19 cellular contexts compared by ENCODE assay signal in the genomic region with DNA sequence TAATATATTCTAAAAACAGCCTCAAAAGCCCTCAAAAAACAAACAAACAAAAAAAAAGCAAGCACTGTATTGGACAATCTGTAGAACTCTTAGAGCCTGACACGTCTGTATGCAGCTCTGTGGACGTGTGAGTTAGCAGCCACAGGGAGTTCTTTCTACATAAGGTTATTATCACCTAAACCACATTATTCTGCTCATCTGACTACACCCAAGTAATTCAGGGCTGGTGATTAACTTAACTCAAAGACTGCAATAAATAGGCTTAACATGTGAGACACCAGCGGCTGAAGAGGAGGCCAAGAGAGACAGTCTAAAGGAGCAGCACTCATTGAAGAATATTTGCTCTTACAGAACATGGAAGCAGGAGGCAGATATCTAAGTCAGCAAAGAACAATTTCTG.
DNase-seq lines count a peak whose midpoint lies in the region; ATAC-seq and TF ChIP-seq lines count a peak whose summit lies in the region.
"Had no signal": no experiment of that assay in that cellular context is flagged by ENCODE, and none has a peak within 500 bp of the region (broad histone marks: within the 10 kb centered on the region; RNA-seq: fewer than 3 reads in every experiment).

No MANE protein-coding gene starts in this region.

- no peaks in the 10 kb centered on the region for H3K9me3 Mint-ChIP-seq in stimulated activated memory B cell treated with anti-CD40 and anti-IgM and Interleukin-4, amounts not matched to agents 10 μg/mL and 1 μg/mL and 100 μg/mL, for 72 hours

- H3K4me3 ChIP-seq in choroid plexus epithelial cell (ENCODE audit: low read depth, low read length) = no peak overlapping the region
- H3K4me3 ChIP-seq in adrenal gland = no peak overlapping the region
- H3K4me3 ChIP-seq: cardiac muscle cell, esophagus squamous epithelium, SJCRH30, thoracic aorta had no signal

- no peaks in the 10 kb centered on the region for H3K27me3 ChIP-seq in adrenal gland
- H3K27me3 ChIP-seq: cardiac muscle cell, esophagus squamous epithelium, SJCRH30 had no signal

- no peaks in the 10 kb centered on the region for H3K4me1 ChIP-seq in adrenal gland (replicated peaks in 1 of 2)
- H3K4me1 ChIP-seq: SJCRH30 had no signal

- H3K27me3 Mint-ChIP-seq in stimulated activated memory B cell treated with anti-CD40 and anti-IgM and Interleukin-4, amounts not matched to agents 10 μg/mL and 1 μg/mL and 100 μg/mL, for 72 hours = no peaks in the 10 kb centered on the region
- H3K27me3 Mint-ChIP-seq: T-helper 17 cell had no signal

- no peak for TF ChIP-seq POLR2A in adrenal gland (IDR thresholded peaks at IDR 0.05)

- no peaks in the 10 kb centered on the region for H3K36me3 ChIP-seq in adrenal gland (replicated peaks in 1 of 2)
- H3K36me3 ChIP-seq: cardiac muscle cell, SJCRH30, thoracic aorta had no signal

- intact Hi-C loops in left colon (cut with DNase I, micrococcal nuclease) (no loop called here), adrenal gland (cut with DNase I) (no loop called here)

- H3K9me3 ChIP-seq in adrenal gland (replicated peaks in 1 of 3) = no peaks in the 10 kb centered on the region
- H3K9me3 ChIP-seq: esophagus squamous epithelium, SJCRH30, thoracic aorta had no signal

- peak; percentile 42 for ATAC-seq in left colon
- ATAC-seq in stimulated activated memory B cell treated with anti-CD40 and anti-IgM and Interleukin-4, amounts not matched to agents 10 μg/mL and 1 μg/mL and 100 μg/mL, for 72 hours = no peak
- ATAC-seq in HG03108 (IDR thresholded peaks at IDR 0.05; ENCODE audit: unreplicated experiment) = no peak
- ATAC-seq: T-helper 17 cell had no signal

- H3K27ac Mint-ChIP-seq in stimulated activated memory B cell treated with anti-CD40 and anti-IgM and Interleukin-4, amounts not matched to agents 10 μg/mL and 1 μg/mL and 100 μg/mL, for 72 hours = peak overlapping the region; percentile 6
- H3K27ac Mint-ChIP-seq: T-helper 17 cell had no signal

- H3K4me3 Mint-ChIP-seq in stimulated activated memory B cell treated with anti-CD40 and anti-IgM and Interleukin-4, amounts not matched to agents 10 μg/mL and 1 μg/mL and 100 μg/mL, for 72 hours = no peak overlapping the region
- H3K4me3 Mint-ChIP-seq: T-helper 17 cell had no signal

- peaks cover 4% of the 10 kb centered on the region for H3K36me3 Mint-ChIP-seq in stimulated activated memory B cell treated with anti-CD40 and anti-IgM and Interleukin-4, amounts not matched to agents 10 μg/mL and 1 μg/mL and 100 μg/mL, for 72 hours

- no peaks in the 10 kb centered on the region for H3K4me1 Mint-ChIP-seq in stimulated activated memory B cell treated with anti-CD40 and anti-IgM and Interleukin-4, amounts not matched to agents 10 μg/mL and 1 μg/mL and 100 μg/mL, for 72 hours
- H3K4me1 Mint-ChIP-seq: T-helper 17 cell had no signal

- WGBS in adrenal gland, 4 donors = 61 to 84% (median 66%) methylated on average over 3 of the region's 3 CpGs

- peak; percentile 72 for DNase-seq in NCI-H146 treated with DMSO at 0.1 percent for 48 hours (lab: John Stamatoyannopoulos, UW; ENCODE audit: unreplicated experiment)
- peak; percentile 6 for DNase-seq in choroid plexus epithelial cell (ENCODE audit: low read depth)
- DNase-seq in left colon = no peak
- DNase-seq in adrenal gland = no peak
- DNase-seq in cerebellar cortex (ENCODE audit: low spot score) = no peak
- DNase-seq: activated CD4-positive, alpha-beta T cell treated with anti-CD3 and anti-CD28 coated beads, Interleukin-2, amount 50 U/mL, for 4 hours; activated gamma-delta T cell; esophagus squamous epithelium; head of caudate nucleus; Karpas-422; mesenchymal stem cell; NCI-H1105; NCI-H526; SJCRH30; T-helper 17 cell had no signal

- no peak for TF ChIP-seq CTCF in choroid plexus epithelial cell (conservative IDR thresholded peaks at IDR 0.05; ENCODE audit: low read depth, low read length)
- TF ChIP-seq CTCF in adrenal gland (IDR thresholded peaks at IDR 0.05) = no peak

- H3K27ac ChIP-seq in adrenal gland = no peak overlapping the region
- H3K27ac ChIP-seq: cardiac muscle cell, SJCRH30, thoracic aorta had no signal

Comparison
In these comparisons a context has a peak if more than half of its experiments do, and no peak if none do; other contexts are left out.
1. DNase-seq: peak in NCI-H146 treated with DMSO at 0.1 percent for 48 hours (single experiment) and choroid plexus epithelial cell (single experiment); none in left colon (0 of 2), adrenal gland (0 of 7) and cerebellar cortex (single experiment).